9 cellular contexts compared by ENCODE assay signal in the genomic region with DNA sequence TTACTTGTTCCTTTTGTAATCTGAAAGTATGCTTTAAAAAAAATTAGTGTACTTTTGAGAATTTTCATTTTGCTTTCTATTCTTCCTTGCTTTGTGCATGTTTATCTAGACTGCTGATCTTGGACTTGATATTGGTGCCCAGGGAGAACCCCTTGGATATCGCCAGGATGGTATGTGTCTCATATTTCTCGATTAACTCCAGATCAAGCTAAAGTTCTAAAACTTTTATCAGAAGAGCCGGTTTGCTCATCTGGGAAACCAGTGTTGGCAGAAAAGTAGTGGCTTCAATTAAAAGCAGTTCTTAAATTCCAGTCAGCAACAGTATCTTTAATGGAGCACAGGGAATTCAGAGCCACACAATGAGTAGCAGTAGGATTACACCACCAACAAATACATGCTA.
"Had no signal": no experiment of that assay in that cellular context is flagged by ENCODE, and none has a peak within 500 bp of the region (broad histone marks: within the 10 kb centered on the region; RNA-seq: fewer than 3 reads in every experiment).

No MANE protein-coding gene starts in this region.

- H3K4me3 Mint-ChIP-seq: activated CD4-positive, alpha-beta T cell treated with anti-CD3 and anti-CD28 coated beads, Interleukin-2, amount 10 ng/mL, durations not matched to agents 7 days and 5 days; stimulated activated naive CD8-positive, alpha-beta T cell treated with anti-CD3 and anti-CD28 coated beads, Interleukin-15, amount 100 ng/mL, for 72 hours had no signal

- ATAC-seq: activated naive CD4-positive, alpha-beta T cell treated with anti-CD3 and anti-CD28 coated beads, Interleukin-2, amount 50 U/mL, for 72 hours; left colon; lower lobe of right lung; stimulated activated naive CD8-positive, alpha-beta T cell treated with anti-CD3 and anti-CD28 coated beads, Interleukin-15, amount 100 ng/mL, for 72 hours had no signal

- H3K27me3 Mint-ChIP-seq: activated CD4-positive, alpha-beta T cell treated with anti-CD3 and anti-CD28 coated beads, Interleukin-2, amount 10 ng/mL, durations not matched to agents 7 days and 5 days; stimulated activated naive CD8-positive, alpha-beta T cell treated with anti-CD3 and anti-CD28 coated beads, Interleukin-15, amount 100 ng/mL, for 72 hours had no signal

- DNase-seq: activated CD4-positive, alpha-beta T cell treated with anti-CD3 and anti-CD28 coated beads, Interleukin-2, amount 10 ng/mL, durations not matched to agents 7 days and 5 days; activated effector memory CD4-positive, alpha-beta T cell treated with Interleukin-2 at 50 U/mL for 16 hours; anterior cingulate cortex; left colon; lower lobe of right lung; midbrain; stimulated activated naive CD8-positive, alpha-beta T cell treated with anti-CD3 and anti-CD28 coated beads, Interleukin-15, amount 100 ng/mL, for 72 hours; SW 1271 had no signal

- H3K9me3 Mint-ChIP-seq: activated CD4-positive, alpha-beta T cell treated with anti-CD3 and anti-CD28 coated beads, Interleukin-2, amount 10 ng/mL, durations not matched to agents 7 days and 5 days; activated naive CD4-positive, alpha-beta T cell treated with anti-CD3 and anti-CD28 coated beads, Interleukin-2, amount 50 U/mL, for 72 hours; stimulated activated naive CD8-positive, alpha-beta T cell treated with anti-CD3 and anti-CD28 coated beads, Interleukin-15, amount 100 ng/mL, for 72 hours had no signal

- H3K4me1 Mint-ChIP-seq: activated CD4-positive, alpha-beta T cell treated with anti-CD3 and anti-CD28 coated beads, Interleukin-2, amount 10 ng/mL, durations not matched to agents 7 days and 5 days; stimulated activated naive CD8-positive, alpha-beta T cell treated with anti-CD3 and anti-CD28 coated beads, Interleukin-15, amount 100 ng/mL, for 72 hours had no signal

- H3K27ac Mint-ChIP-seq: activated CD4-positive, alpha-beta T cell treated with anti-CD3 and anti-CD28 coated beads, Interleukin-2, amount 10 ng/mL, durations not matched to agents 7 days and 5 days; stimulated activated naive CD8-positive, alpha-beta T cell treated with anti-CD3 and anti-CD28 coated beads, Interleukin-15, amount 100 ng/mL, for 72 hours had no signal
